In the genomic region with DNA sequence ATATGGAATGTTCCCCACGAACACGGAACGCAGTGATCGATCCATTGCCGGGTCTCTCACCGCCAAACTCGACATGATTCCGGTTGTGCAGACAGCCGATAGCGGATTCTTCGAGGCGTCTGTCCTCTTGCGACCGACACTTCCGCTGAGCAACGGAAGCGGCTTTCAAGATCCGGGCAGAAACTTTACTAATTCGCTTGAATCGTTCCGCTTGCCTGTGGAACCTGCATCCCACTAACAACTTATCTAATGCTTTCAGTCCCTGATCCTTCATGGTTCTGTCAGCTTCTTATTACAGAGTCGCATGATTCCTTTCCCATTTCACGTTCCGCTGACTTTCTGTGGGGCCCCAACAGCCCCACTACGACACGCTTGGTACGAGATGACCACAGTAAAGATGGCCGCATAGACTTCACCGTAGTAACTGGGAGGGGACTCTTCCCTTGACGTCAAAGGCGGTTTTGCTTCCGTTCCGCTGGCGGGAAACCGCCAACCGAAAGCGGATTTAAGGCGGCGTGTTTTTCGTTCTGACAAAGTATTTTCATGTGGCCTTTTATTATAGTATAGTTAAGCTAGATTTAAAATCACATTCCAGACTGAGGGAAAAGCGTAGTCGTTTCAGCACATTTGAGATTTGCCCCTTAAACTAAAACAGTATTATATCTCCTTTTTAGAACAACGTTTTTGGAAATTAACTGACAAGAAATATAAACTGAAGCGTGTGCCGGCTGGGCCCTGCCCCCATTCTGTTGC, we compare ENCODE assay signal across 8 cellular contexts. TPM values are rescaled to one million over a fixed set of nuclear protein-coding genes. Genes with fewer than 3 reads are reported as not detected.
DNase-seq lines count a peak whose midpoint lies in the region; ATAC-seq and TF ChIP-seq lines count a peak whose summit lies in the region.

A gene with protein sequence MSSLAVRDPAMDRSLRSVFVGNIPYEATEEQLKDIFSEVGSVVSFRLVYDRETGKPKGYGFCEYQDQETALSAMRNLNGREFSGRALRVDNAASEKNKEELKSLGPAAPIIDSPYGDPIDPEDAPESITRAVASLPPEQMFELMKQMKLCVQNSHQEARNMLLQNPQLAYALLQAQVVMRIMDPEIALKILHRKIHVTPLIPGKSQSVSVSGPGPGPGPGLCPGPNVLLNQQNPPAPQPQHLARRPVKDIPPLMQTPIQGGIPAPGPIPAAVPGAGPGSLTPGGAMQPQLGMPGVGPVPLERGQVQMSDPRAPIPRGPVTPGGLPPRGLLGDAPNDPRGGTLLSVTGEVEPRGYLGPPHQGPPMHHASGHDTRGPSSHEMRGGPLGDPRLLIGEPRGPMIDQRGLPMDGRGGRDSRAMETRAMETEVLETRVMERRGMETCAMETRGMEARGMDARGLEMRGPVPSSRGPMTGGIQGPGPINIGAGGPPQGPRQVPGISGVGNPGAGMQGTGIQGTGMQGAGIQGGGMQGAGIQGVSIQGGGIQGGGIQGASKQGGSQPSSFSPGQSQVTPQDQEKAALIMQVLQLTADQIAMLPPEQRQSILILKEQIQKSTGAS (minus strand): TSS at position 121 of the 753 bp plus-strand sequence. CDS start 46 bp downstream, at position 75.

- H3K27ac ChIP-seq in gastroesophageal sphincter (peak within 1 kb of the TSS; percentile 88 to 97 (median 94)), neutrophil (peak within 1 kb of the TSS; percentile 83), substantia nigra (ENCODE audit: low read depth, low read length, poor library complexity, severe bottlenecking) (peak within 1 kb of the TSS; percentile 99)

- ATAC-seq in gastroesophageal sphincter = peak; percentile 94

- H3K36me3 Mint-ChIP-seq in activated naive CD4-positive, alpha-beta T cell treated with anti-CD3 and anti-CD28 coated beads for 36 hours (ENCODE audit: low read depth) = peaks cover 38% of the 10 kb centered on the region

- 0 to 1% methylated on average over 17 to 30 of the region's 45 CpGs for WGBS in gastroesophageal sphincter (ENCODE audit: low coverage in 1 of 2), 2 donors

- CTCF ChIA-PET in HEK293T (lab: Yijun Ruan, JAX) = no interaction called here
- CTCF ChIA-PET in activated naive CD4-positive, alpha-beta T cell treated with anti-CD3 and anti-CD28 coated beads for 36 hours (lab: Charles Lee) = interaction anchor here (1.3 kb wide), 1 partner anchor 261 kb away, joined by 6 read pairs; no protein-coding TSS in a partner anchor

- no peaks in the 10 kb centered on the region for H3K9me3 Mint-ChIP-seq in activated naive CD4-positive, alpha-beta T cell treated with anti-CD3 and anti-CD28 coated beads for 36 hours

- H3K4me1 Mint-ChIP-seq in activated naive CD4-positive, alpha-beta T cell treated with anti-CD3 and anti-CD28 coated beads for 36 hours (ENCODE audit: low read depth) = peaks cover 45% of the 10 kb centered on the region

- H3K9me3 ChIP-seq in gastroesophageal sphincter (no peaks in the 10 kb centered on the region), neutrophil (no peaks in the 10 kb centered on the region)

- no peaks in the 10 kb centered on the region for H3K27me3 Mint-ChIP-seq in activated naive CD4-positive, alpha-beta T cell treated with anti-CD3 and anti-CD28 coated beads for 36 hours (ENCODE audit: low read depth)

- peak within 1 kb of the TSS; percentile 97 for H3K4me3 Mint-ChIP-seq in activated naive CD4-positive, alpha-beta T cell treated with anti-CD3 and anti-CD28 coated beads for 36 hours

- H3K4me1 ChIP-seq in gastroesophageal sphincter (peaks cover 5 to 51% (median 25%) of the 10 kb centered on the region in 3 donors), neutrophil (ENCODE audit: control insufficient read depth in 1 of 2, insufficient read depth in 1 of 2, low read depth in 1 of 2, low read length in 1 of 2) (peaks cover 39 to 40% of the 10 kb centered on the region in 2 experiments)

- H3K27ac Mint-ChIP-seq in activated naive CD4-positive, alpha-beta T cell treated with anti-CD3 and anti-CD28 coated beads for 36 hours = peak within 1 kb of the TSS; percentile 100

- TF ChIP-seq EP300 in gastroesophageal sphincter (IDR thresholded peaks at IDR 0.05) = no peak

- TF ChIP-seq CTCF in gastroesophageal sphincter (IDR thresholded peaks at IDR 0.05) (peak in 1 of 4 experiments; percentile 5), neutrophil (IDR thresholded peaks at IDR 0.05) (peak; percentile 6)

- H3K4me3 ChIP-seq in gastroesophageal sphincter (peak within 1 kb of the TSS; percentile 66 to 99), neutrophil (ENCODE audit: low read depth in 1 of 2, low read length in 1 of 2) (peak within 1 kb of the TSS; percentile 72 to 99)

- intact Hi-C loops in activated naive CD4-positive, alpha-beta T cell treated with anti-CD3 and anti-CD28 coated beads for 36 hours (cut with micrococcal nuclease) = loop anchor here (1.0 to 10.0 kb wide), 6 partner anchors 9 to 1755 kb away; a partner anchor contains a TSS

- TF ChIP-seq POLR2A in gastroesophageal sphincter (IDR thresholded peaks at IDR 0.05) = peak; percentile 28 to 31

- H3K27me3 ChIP-seq in gastroesophageal sphincter (no peaks in the 10 kb centered on the region), neutrophil (peaks cover 9% of the 10 kb centered on the region)

- no peaks in the 10 kb centered on the region for H3K36me3 ChIP-seq in gastroesophageal sphincter
- no peaks in the 10 kb centered on the region for H3K36me3 ChIP-seq in neutrophil

- DNase-seq in GF-D8 (lab: John Stamatoyannopoulos, UW) (peak; percentile 73), HEK293T (ENCODE audit: extremely low spot score) (peak; percentile 70), MV-4-11 (lab: John Stamatoyannopoulos, UW) (peak; percentile 90), SK-N-DZ (ENCODE audit: low spot score) (peak; percentile 94), substantia nigra (lab: John Stamatoyannopoulos, UW) (peak; percentile 40 to 98 (median 86))
- peak; percentile 94 for DNase-seq in activated naive CD4-positive, alpha-beta T cell treated with anti-CD3 and anti-CD28 coated beads for 36 hours

- POLR2A ChIA-PET in HEK293T (lab: Yijun Ruan, JAX) = interaction anchor here (1.0 to 1.1 kb wide), 2 partner anchors 8 to 17 kb away, joined by 3 read pairs; no protein-coding TSS in a partner anchor

TF ChIP-seq in HEK293T, 16 proteins besides CTCF, POLR2A, EP300 and RAD21:
- TF ChIP-seq CTBP1 (IDR thresholded peaks at IDR 0.05; ENCODE audit: borderline replicate concordance) (peak; percentile 83), NFRKB (IDR thresholded peaks at IDR 0.05) (peak; percentile 70; the same call in 1 of the 2 replicates), FOXK2 (IDR thresholded peaks at IDR 0.05) (no peak), ELF4 (IDR thresholded peaks at IDR 0.05) (peak; percentile 48; the same call in 1 of the 2 replicates), SUZ12 (IDR thresholded peaks at IDR 0.05) (no peak), L3MBTL2 (conservative IDR thresholded peaks at IDR 0.05) (peak; percentile 98)
- TF ChIP-seq, protein P1, sequence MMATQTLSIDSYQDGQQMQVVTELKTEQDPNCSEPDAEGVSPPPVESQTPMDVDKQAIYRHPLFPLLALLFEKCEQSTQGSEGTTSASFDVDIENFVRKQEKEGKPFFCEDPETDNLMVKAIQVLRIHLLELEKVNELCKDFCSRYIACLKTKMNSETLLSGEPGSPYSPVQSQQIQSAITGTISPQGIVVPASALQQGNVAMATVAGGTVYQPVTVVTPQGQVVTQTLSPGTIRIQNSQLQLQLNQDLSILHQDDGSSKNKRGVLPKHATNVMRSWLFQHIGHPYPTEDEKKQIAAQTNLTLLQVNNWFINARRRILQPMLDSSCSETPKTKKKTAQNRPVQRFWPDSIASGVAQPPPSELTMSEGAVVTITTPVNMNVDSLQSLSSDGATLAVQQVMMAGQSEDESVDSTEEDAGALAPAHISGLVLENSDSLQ (IDR thresholded peaks at IDR 0.05) = peak; percentile 74

RNA-seq across cellular contexts. Expression of the gene that starts here (rescaled TPM):
- polyA plus RNA-seq in SK-N-DZ (2014; cell fraction: cytosol; rRNA removed) = 16.9 and 18.0 TPM in 2 replicates
- polyA plus RNA-seq in SK-N-DZ (2014; cell fraction: nucleus; rRNA removed) = 8.1 and 8.8 TPM in 2 replicates
- total RNA-seq in activated naive CD4-positive, alpha-beta T cell treated with anti-CD3 and anti-CD28 coated beads for 36 hours = 10 to 100 TPM; 25.3 to 25.6 TPM
- total RNA-seq in gastroesophageal sphincter = 10 to 100 TPM; 24.1 to 29.3 (median 28.1) TPM

Comparison
In these comparisons a context has a peak if more than half of its experiments do, and no peak if none do; other contexts are left out.
1. Peak in every context shown above with its lines: DNase-seq, ATAC-seq, H3K4me3 ChIP-seq and H3K27ac ChIP-seq.